1 cellular context compared by ENCODE assay signal in genomic region chr1:26949266-26949925, GRCh38.
TF ChIP-seq lines count a peak whose summit lies in the region.

No MANE protein-coding gene starts in this region.

TF ChIP-seq in IMR-90, 13 proteins besides CTCF, POLR2A, EP300 and RAD21 (continued from another document):
- TF ChIP-seq, protein P1, sequence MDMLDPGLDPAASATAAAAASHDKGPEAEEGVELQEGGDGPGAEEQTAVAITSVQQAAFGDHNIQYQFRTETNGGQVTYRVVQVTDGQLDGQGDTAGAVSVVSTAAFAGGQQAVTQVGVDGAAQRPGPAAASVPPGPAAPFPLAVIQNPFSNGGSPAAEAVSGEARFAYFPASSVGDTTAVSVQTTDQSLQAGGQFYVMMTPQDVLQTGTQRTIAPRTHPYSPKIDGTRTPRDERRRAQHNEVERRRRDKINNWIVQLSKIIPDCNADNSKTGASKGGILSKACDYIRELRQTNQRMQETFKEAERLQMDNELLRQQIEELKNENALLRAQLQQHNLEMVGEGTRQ (IDR thresholded peaks at IDR 0.05; ENCODE audit: low read depth, low read length): no peak
- TF ChIP-seq MAFK (IDR thresholded peaks at IDR 0.05; ENCODE audit: low read depth, low read length) (no peak), RCOR1 (IDR thresholded peaks at IDR 0.05; ENCODE audit: insufficient replicate concordance, low read length) (no peak), NFE2L2 (IDR thresholded peaks at IDR 0.05; ENCODE audit: low read depth, low read length) (no peak), MXI1 (IDR thresholded peaks at IDR 0.05; ENCODE audit: borderline replicate concordance, low read depth, low read length) (no peak), SMC3 (IDR thresholded peaks at IDR 0.05; ENCODE audit: low read depth, low read length) (no peak), CEBPB (IDR thresholded peaks at IDR 0.05; ENCODE audit: low read depth, low read length) (no peak), FOS (IDR thresholded peaks at IDR 0.05; ENCODE audit: low read depth, low read length) (no peak), BHLHE40 (IDR thresholded peaks at IDR 0.05; ENCODE audit: low read depth, low read length) (no peak), RFX5 (IDR thresholded peaks at IDR 0.05; ENCODE audit: low read depth, low read length) (no peak), CHD1 (IDR thresholded peaks at IDR 0.05; ENCODE audit: low read depth, low read length) (no peak)
- TF ChIP-seq, protein P2, sequence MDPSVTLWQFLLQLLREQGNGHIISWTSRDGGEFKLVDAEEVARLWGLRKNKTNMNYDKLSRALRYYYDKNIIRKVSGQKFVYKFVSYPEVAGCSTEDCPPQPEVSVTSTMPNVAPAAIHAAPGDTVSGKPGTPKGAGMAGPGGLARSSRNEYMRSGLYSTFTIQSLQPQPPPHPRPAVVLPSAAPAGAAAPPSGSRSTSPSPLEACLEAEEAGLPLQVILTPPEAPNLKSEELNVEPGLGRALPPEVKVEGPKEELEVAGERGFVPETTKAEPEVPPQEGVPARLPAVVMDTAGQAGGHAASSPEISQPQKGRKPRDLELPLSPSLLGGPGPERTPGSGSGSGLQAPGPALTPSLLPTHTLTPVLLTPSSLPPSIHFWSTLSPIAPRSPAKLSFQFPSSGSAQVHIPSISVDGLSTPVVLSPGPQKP (IDR thresholded peaks at IDR 0.05; ENCODE audit: borderline replicate concordance, low read depth, low read length): no peak
